In the genomic region with DNA sequence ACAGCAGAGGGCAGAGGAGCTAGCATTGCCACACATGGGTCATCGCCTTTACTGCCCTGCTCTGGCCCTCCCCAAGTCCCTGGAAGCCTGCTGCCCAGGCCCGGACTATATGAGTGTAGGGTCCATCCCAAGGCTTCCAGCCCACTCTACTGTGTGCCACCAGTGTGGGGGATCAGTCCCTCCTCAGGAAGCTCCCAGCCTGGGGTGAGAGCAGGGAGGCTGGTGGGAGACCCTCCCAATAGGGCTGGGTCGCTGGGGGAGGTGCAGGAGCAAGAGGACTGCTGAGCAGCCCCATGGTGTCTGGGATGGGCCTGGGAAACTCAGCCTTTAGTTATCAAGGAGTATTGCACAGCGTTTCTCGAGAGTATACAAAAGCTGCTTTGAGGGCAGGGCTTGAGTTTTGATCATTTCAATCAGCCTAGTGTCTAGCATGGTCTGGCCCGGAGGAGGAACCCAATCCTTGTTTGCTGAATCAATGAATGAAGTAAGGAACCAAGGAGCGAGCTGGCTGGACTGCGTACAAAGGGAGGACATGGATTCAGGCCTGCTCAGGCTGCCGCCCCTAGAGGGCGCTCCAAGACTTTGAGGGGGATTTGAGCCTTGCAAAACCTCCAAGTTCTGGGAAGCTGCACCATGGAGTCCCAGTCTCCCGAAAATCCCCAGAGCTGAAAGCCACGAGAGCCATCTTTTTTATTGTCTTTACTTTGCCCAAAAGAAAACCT, we compare ENCODE assay signal across 8 cellular contexts.
DNase-seq lines count a peak whose midpoint lies in the region; ATAC-seq and TF ChIP-seq lines count a peak whose summit lies in the region.

No MANE protein-coding gene starts in this region.

- H3K4me3 ChIP-seq in cardiac fibroblast (replicated peaks in 1 of 2; ENCODE audit: low read depth in 2 of 2, low read length in 2 of 2), result peak overlapping the region in 1 of 2 donors; percentile 60

- no peak overlapping the region for H3K4me3 Mint-ChIP-seq in natural killer cell
- H3K4me3 Mint-ChIP-seq in natural killer cell treated with Interleukin-12 subunit alpha and Interleukin-12 subunit beta and Interleukin-15 and Interleukin-18, amount 100 ng/mL, for 72 hours, result no peak overlapping the region

- peaks cover 7 to 8% of the 10 kb centered on the region in 2 donors for H3K4me1 Mint-ChIP-seq in natural killer cell
- peaks cover 3 to 9% of the 10 kb centered on the region in 2 donors for H3K4me1 Mint-ChIP-seq in natural killer cell treated with Interleukin-12 subunit alpha and Interleukin-12 subunit beta and Interleukin-15 and Interleukin-18, amount 100 ng/mL, for 72 hours (ENCODE audit: low read depth in 2 of 2)

- TF ChIP-seq CTCF in natural killer cell (IDR thresholded peaks at IDR 0.05) (peak; percentile 67), cardiac fibroblast (IDR thresholded peaks at IDR 0.05; ENCODE audit: low read depth, low read length) (peak; percentile 98)

- DNase-seq in natural killer cell (no peak), NCI-H187 treated with DMSO at 0.1 percent for 48 hours (lab: John Stamatoyannopoulos, UW) (peak; percentile 87), T-helper 2 cell (peak in 4 of 5 experiments; percentile 15 to 29 (median 22)), cardiac fibroblast (ENCODE audit: low read depth in 2 of 2) (peak; percentile 96 to 97), iris pigment epithelial cell (ENCODE audit: low read depth) (peak; percentile 93)
- DNase-seq in natural killer cell treated with Interleukin-12 subunit alpha and Interleukin-12 subunit beta and Interleukin-15 and Interleukin-18, amount 100 ng/mL, for 72 hours (ENCODE audit: low spot score), result no peak
- peak; percentile 47 for DNase-seq in stimulated activated CD4-positive, alpha-beta T cell treated with anti-CD3 and anti-CD28 coated beads, Interleukin-12 subunit alpha, Interleukin-12 subunit beta, amount 100 ng/mL, for 4 hours

- no peaks in the 10 kb centered on the region for H3K36me3 Mint-ChIP-seq in natural killer cell
- H3K36me3 Mint-ChIP-seq in natural killer cell treated with Interleukin-12 subunit alpha and Interleukin-12 subunit beta and Interleukin-15 and Interleukin-18, amount 100 ng/mL, for 72 hours, result no peaks in the 10 kb centered on the region

- intact Hi-C loops in natural killer cell (cut with micrococcal nuclease), result no loop called here

- no peaks in the 10 kb centered on the region for H3K27me3 Mint-ChIP-seq in natural killer cell (ENCODE audit: low read depth in 2 of 2)
- no peaks in the 10 kb centered on the region for H3K27me3 Mint-ChIP-seq in natural killer cell treated with Interleukin-12 subunit alpha and Interleukin-12 subunit beta and Interleukin-15 and Interleukin-18, amount 100 ng/mL, for 72 hours

- no peaks in the 10 kb centered on the region for H3K9me3 Mint-ChIP-seq in natural killer cell
- no peaks in the 10 kb centered on the region for H3K9me3 Mint-ChIP-seq in natural killer cell treated with Interleukin-12 subunit alpha and Interleukin-12 subunit beta and Interleukin-15 and Interleukin-18, amount 100 ng/mL, for 72 hours

- no peak overlapping the region for H3K27ac Mint-ChIP-seq in natural killer cell
- no peak overlapping the region for H3K27ac Mint-ChIP-seq in natural killer cell treated with Interleukin-12 subunit alpha and Interleukin-12 subunit beta and Interleukin-15 and Interleukin-18, amount 100 ng/mL, for 72 hours

- peak in 1 of 3 donors; percentile 37 for ATAC-seq in natural killer cell
- no peak for ATAC-seq in natural killer cell treated with Interleukin-12 subunit alpha and Interleukin-12 subunit beta and Interleukin-15 and Interleukin-18, amount 100 ng/mL, for 72 hours
- no peak for ATAC-seq in GM21619 (IDR thresholded peaks at IDR 0.05; ENCODE audit: unreplicated experiment)

Comparison
In these comparisons a context has a peak if more than half of its experiments do, and no peak if none do; other contexts are left out.
1. DNase-seq: peak in NCI-H187 treated with DMSO at 0.1 percent for 48 hours (single experiment), T-helper 2 cell (4 of 5), cardiac fibroblast (2 of 2), iris pigment epithelial cell (single experiment) and stimulated activated CD4-positive, alpha-beta T cell treated with anti-CD3 and anti-CD28 coated beads, Interleukin-12 subunit alpha, Interleukin-12 subunit beta, amount 100 ng/mL, for 4 hours (single experiment); none in natural killer cell (single experiment) and natural killer cell treated with Interleukin-12 subunit alpha and Interleukin-12 subunit beta and Interleukin-15 and Interleukin-18, amount 100 ng/mL, for 72 hours (single experiment).